In the genomic region with DNA sequence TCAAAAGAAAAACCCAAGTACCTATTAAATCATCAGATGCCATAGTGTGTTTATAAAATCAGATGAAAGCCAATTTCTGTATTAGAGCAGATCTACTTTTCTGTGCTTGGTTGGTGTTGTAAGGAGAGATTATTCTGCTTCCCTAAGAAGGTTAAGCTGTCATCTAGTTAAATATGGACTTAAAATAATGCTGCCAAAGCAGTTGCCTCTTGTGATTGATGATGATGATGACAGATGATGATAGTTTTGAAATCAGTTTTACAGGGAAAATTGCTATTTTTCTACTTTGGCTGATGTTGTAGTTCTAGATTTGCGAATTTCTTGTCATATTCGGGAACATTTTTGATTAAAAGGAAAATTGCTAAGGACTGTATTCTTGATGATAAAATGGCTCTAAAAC, we compare ENCODE assay signal across 8 cellular contexts.
"Had no signal": no experiment of that assay in that cellular context is flagged by ENCODE, and none has a peak within 500 bp of the region (broad histone marks: within the 10 kb centered on the region; RNA-seq: fewer than 3 reads in every experiment).

No MANE protein-coding gene starts in this region.

- ATAC-seq: HCT116, K562 had no signal

- H2AFZ ChIP-seq: GM23248 had no signal

- H3K4me1 ChIP-seq: HAP-1 had no signal

- H3K4me3 ChIP-seq: GM23248, HAP-1, K562 had no signal

- H3K9ac ChIP-seq: GM23248 had no signal

- H3K27ac Mint-ChIP-seq: HFFc6 had no signal

- DNase-seq: GM23248, GOT3, H7, HFFc6, IMR-90 had no signal

- H3K9me3 ChIP-seq: HAP-1 had no signal

- H3K4me3 Mint-ChIP-seq: HFFc6 had no signal

- H3K27ac ChIP-seq: GM23248 had no signal

- H3K36me3 ChIP-seq: HAP-1 had no signal
